29 cellular contexts compared by ENCODE assay signal in the genomic region with DNA sequence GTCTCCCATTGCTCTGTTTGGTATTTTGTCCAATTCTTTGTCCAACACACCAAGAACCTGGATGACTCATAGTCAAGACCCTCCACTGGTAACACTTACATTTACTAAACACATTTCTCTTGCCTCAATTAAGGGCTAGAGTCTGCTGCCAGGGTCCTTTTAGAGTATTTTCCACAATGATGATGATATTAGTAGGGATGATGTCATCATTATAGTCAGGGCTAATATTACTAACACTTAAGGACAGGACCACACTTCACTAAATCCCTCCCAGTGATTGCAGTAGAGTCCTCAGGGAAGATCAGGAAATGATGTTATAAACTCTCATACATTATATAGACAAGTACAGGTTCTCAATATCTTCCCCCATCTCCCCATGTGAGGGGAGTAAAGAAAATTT. TPM values are rescaled to one million over a fixed set of nuclear protein-coding genes. Genes with fewer than 3 reads are reported as not detected.
"Had no signal": no experiment of that assay in that cellular context is flagged by ENCODE, and none has a peak within 500 bp of the region (broad histone marks: within the 10 kb centered on the region; RNA-seq: fewer than 3 reads in every experiment).

No MANE protein-coding gene starts in this region.

- H3K36me3 ChIP-seq: gastroesophageal sphincter, heart left ventricle, prostate gland, spleen, thoracic aorta, tibial nerve, upper lobe of left lung had no signal

- H3K4me1 ChIP-seq: gastroesophageal sphincter, heart left ventricle, prostate gland, spleen, tibial nerve, upper lobe of left lung had no signal

- ATAC-seq: gastroesophageal sphincter, heart left ventricle, left lobe of liver, right cardiac atrium had no signal

- H3K4me1 Mint-ChIP-seq: memory B cell; nephron; stimulated activated naive B cell treated with anti-CD40 and anti-IgM and Interleukin-4, amounts not matched to agents 10 μg/mL and 1 μg/mL and 100 μg/mL, for 72 hours had no signal

- H3K4me3 ChIP-seq: dorsolateral prefrontal cortex, gastroesophageal sphincter, heart left ventricle, hepatocyte, lung, mucosa of descending colon, prostate gland, skin epidermis, spleen, thoracic aorta, tibial nerve, upper lobe of left lung had no signal

- H3K27me3 Mint-ChIP-seq: memory B cell; stimulated activated naive B cell treated with anti-CD40 and anti-IgM and Interleukin-4, amounts not matched to agents 10 μg/mL and 1 μg/mL and 100 μg/mL, for 72 hours; stimulated activated naive CD8-positive, alpha-beta T cell treated with anti-CD3 and anti-CD28 coated beads, Interleukin-15, Interleukin-2, amounts not matched to agents 100 ng/mL and 50 ng/mL, for 24 hours had no signal

- DNase-seq: dorsolateral prefrontal cortex; effector CD4-positive, alpha-beta T cell; foreskin fibroblast; heart left ventricle; kidney; nucleus accumbens; right cardiac atrium; spleen; stimulated activated naive B cell treated with anti-CD40 and anti-IgM and Interleukin-4, amounts not matched to agents 10 μg/mL and 1 μg/mL and 100 μg/mL, for 72 hours had no signal

- FAIRE-seq: kidney, urothelium cell line had no signal

- H3K36me3 Mint-ChIP-seq: memory B cell; stimulated activated naive B cell treated with anti-CD40 and anti-IgM and Interleukin-4, amounts not matched to agents 10 μg/mL and 1 μg/mL and 100 μg/mL, for 72 hours had no signal

- H2AFZ ChIP-seq: hepatocyte had no signal

- H3K27me3 ChIP-seq: dorsolateral prefrontal cortex, gastroesophageal sphincter, heart left ventricle, hepatocyte, spleen, tibial nerve, upper lobe of left lung had no signal

- H3K4me3 Mint-ChIP-seq: memory B cell; naive thymus-derived CD4-positive, alpha-beta T cell; nephron; stimulated activated naive B cell treated with anti-CD40 and anti-IgM and Interleukin-4, amounts not matched to agents 10 μg/mL and 1 μg/mL and 100 μg/mL, for 72 hours; stimulated activated naive CD8-positive, alpha-beta T cell treated with anti-CD3 and anti-CD28 coated beads, Interleukin-15, Interleukin-2, amounts not matched to agents 100 ng/mL and 50 ng/mL, for 24 hours had no signal

- H3K27ac Mint-ChIP-seq: memory B cell; naive thymus-derived CD4-positive, alpha-beta T cell; nephron; stimulated activated naive B cell treated with anti-CD40 and anti-IgM and Interleukin-4, amounts not matched to agents 10 μg/mL and 1 μg/mL and 100 μg/mL, for 72 hours; stimulated activated naive CD8-positive, alpha-beta T cell treated with anti-CD3 and anti-CD28 coated beads, Interleukin-15, Interleukin-2, amounts not matched to agents 100 ng/mL and 50 ng/mL, for 24 hours had no signal

- H3K79me2 ChIP-seq: hepatocyte had no signal

- H3K9me3 Mint-ChIP-seq: naive thymus-derived CD4-positive, alpha-beta T cell; stimulated activated naive CD8-positive, alpha-beta T cell treated with anti-CD3 and anti-CD28 coated beads, Interleukin-15, Interleukin-2, amounts not matched to agents 100 ng/mL and 50 ng/mL, for 24 hours had no signal

- H3K9me3 ChIP-seq: gastroesophageal sphincter, heart left ventricle, mucosa of descending colon, prostate gland, thoracic aorta, upper lobe of left lung had no signal

- H3K27ac ChIP-seq: dorsolateral prefrontal cortex, epithelial cell of prostate, gastroesophageal sphincter, heart left ventricle, hepatocyte, prostate gland, skin epidermis, spleen, thoracic aorta, tibial nerve, upper lobe of left lung had no signal

- H3K4me2 ChIP-seq: hepatocyte had no signal

RNA-seq across cellular contexts. Expression of a gene that starts 29.6 kb away (rescaled TPM):
- total RNA-seq: esophagus mucosa, gastroesophageal sphincter, hepatocyte, kidney, left lobe of liver, lung, mucosa of descending colon, osteocyte, renal cortical epithelial cell, right cardiac atrium, thoracic aorta, tibial nerve had no signal
- polyA plus RNA-seq: heart left ventricle, liver had no signal
